In genomic region chr6:863127-863526, GRCh38 we compare ENCODE assay signal across 7 cellular contexts.
A peak's percentile ranks its signal among the peaks of the same experiment; 100 is the strongest.
DNase-seq lines count a peak whose midpoint lies in the region; ATAC-seq and TF ChIP-seq lines count a peak whose summit lies in the region.
"Not testable (repeated sequence)": the region's sequence is repeated elsewhere in the genome, so short reads cannot be mapped to it uniquely, and the experiment has no call there.

No MANE protein-coding gene starts in this region.

- not testable (repeated sequence) for H3K36me3 Mint-ChIP-seq in HFFc6 (ENCODE audit: low read depth)

- DNase-seq in HFFc6 = peak; percentile 13
- not testable (repeated sequence) for DNase-seq in Panc1 (ENCODE audit: low read depth, low spot score); adipocyte (ENCODE audit: low read depth)
- peak; percentile 4 for DNase-seq in brain microvascular endothelial cell
- DNase-seq in left cardiac atrium = peak; percentile 63
- peak in 2 of 3 donors; percentile 54 to 67 for DNase-seq in right cardiac atrium

- WGBS in right cardiac atrium = 54% methylated on average over 3 of the region's 5 CpGs
- WGBS in mesodermal cell (ENCODE audit: insufficient coverage in 2 of 2), 2 experiments = 88 to 95% methylated on average over 2 of the region's 5 CpGs

- in situ Hi-C loops in Panc1 (cut with HindIII; ENCODE audit: low pct_unique_long_range_greater_than_20kb, low sequenced_read_pairs); brain microvascular endothelial cell (cut with HindIII; ENCODE audit: low pct_ligation_motif_present, low sequenced_read_pairs): not testable (repeated sequence)

- not testable (repeated sequence) for TF ChIP-seq CTCF in HFFc6 (IDR thresholded peaks at IDR 0.05); Panc1 (IDR thresholded peaks at IDR 0.05); brain microvascular endothelial cell (IDR thresholded peaks at IDR 0.05; ENCODE audit: low read depth, low read length, missing control alignments)

- not testable (repeated sequence) for H3K27me3 Mint-ChIP-seq in HFFc6 (ENCODE audit: insufficient read depth)

- H3K36me3 ChIP-seq in Panc1 (ENCODE audit: control insufficient read depth, insufficient read depth, low read length); adipocyte (ENCODE audit: control insufficient read depth, insufficient read depth, low read length, severe bottlenecking); brain microvascular endothelial cell (replicated peaks); mesodermal cell (ENCODE audit: control insufficient read depth, insufficient read depth, low read length): not testable (repeated sequence)

- BruUV-seq in Panc1 (replicated peaks; lab: Mats Ljungman, UMichigan) = not testable (repeated sequence)

- H3K4me1 ChIP-seq in Panc1 (ENCODE audit: control insufficient read depth, insufficient read depth, low read length); adipocyte (ENCODE audit: control insufficient read depth, insufficient read depth, low read length); right cardiac atrium (ENCODE audit: control insufficient read depth, insufficient read depth, low read length); mesodermal cell (ENCODE audit: control insufficient read depth, insufficient read depth, low read length, poor library complexity, severe bottlenecking): not testable (repeated sequence)

- H3K4me3 ChIP-seq in Panc1 (ENCODE audit: low read depth in 2 of 2, low read length in 2 of 2) (peak overlapping the region; percentile 14 to 45; a peak in 3 of 4 replicates), adipocyte (ENCODE audit: low read length) (peak overlapping the region; percentile 62)
- not testable (repeated sequence) for H3K4me3 ChIP-seq in brain microvascular endothelial cell (ENCODE audit: low read depth, low read length); right cardiac atrium (ENCODE audit: low read length); mesodermal cell (ENCODE audit: extremely low read depth, insufficient read depth, low read length, poor library complexity, severe bottlenecking)

- H3K27ac ChIP-seq in Panc1 (ENCODE audit: low read length); brain microvascular endothelial cell; right cardiac atrium (ENCODE audit: low read length): not testable (repeated sequence)
- peak overlapping the region; percentile 23 for H3K27ac ChIP-seq in mesodermal cell (ENCODE audit: low read depth, low read length, severe bottlenecking)

- not testable (repeated sequence) for H3K27ac Mint-ChIP-seq in HFFc6

- H3K4me3 Mint-ChIP-seq in HFFc6 = not testable (repeated sequence)

- intact Hi-C loops in Panc1 (cut with micrococcal nuclease; ENCODE audit: unreplicated experiment); left cardiac atrium (cut with DNase I); right cardiac atrium (cut with DNase I): not testable (repeated sequence)

- H3K9me3 ChIP-seq in Panc1 (ENCODE audit: control insufficient read depth, insufficient read depth, low read depth, low read length); adipocyte (ENCODE audit: control insufficient read depth, low read length); right cardiac atrium (ENCODE audit: control insufficient read depth, low read length); mesodermal cell (ENCODE audit: control insufficient read depth, low read length): not testable (repeated sequence)

- H3K27me3 ChIP-seq in Panc1 (ENCODE audit: control insufficient read depth, insufficient read depth, low read length); adipocyte (replicated peaks; ENCODE audit: control insufficient read depth, insufficient read depth, low read length); brain microvascular endothelial cell (replicated peaks); right cardiac atrium (ENCODE audit: control insufficient read depth, insufficient read depth): not testable (repeated sequence)

- POLR2A ChIA-PET in Panc1 (lab: Charles Lee) = not testable (repeated sequence)

- not testable (repeated sequence) for H3K9ac ChIP-seq in adipocyte (ENCODE audit: low read length)

- not testable (repeated sequence) for H3K4me1 Mint-ChIP-seq in HFFc6 (ENCODE audit: low read depth)

- CTCF ChIA-PET in Panc1 (lab: Charles Lee) = not testable (repeated sequence)

- not testable (repeated sequence) for ATAC-seq in Panc1, left cardiac atrium, right cardiac atrium

- H3K9me3 Mint-ChIP-seq in HFFc6 = not testable (repeated sequence)
